ENCODE assay signal across 1 cellular context in genomic region chr6:81772741-81773140, GRCh38.
TF ChIP-seq lines count a peak whose summit lies in the region.

No MANE protein-coding gene starts in this region.

TF ChIP-seq in WTC11, 78 proteins besides CTCF, POLR2A, EP300 and RAD21 (continued from another document):
- TF ChIP-seq ATF6 (CRISPR knock-in tag; IDR thresholded peaks at IDR 0.05): no peak
- TF ChIP-seq RELA (CRISPR knock-in tag; IDR thresholded peaks at IDR 0.05; ENCODE audit: borderline replicate concordance): no peak
- no peak for TF ChIP-seq FOXK1 (CRISPR knock-in tag; IDR thresholded peaks at IDR 0.05)
- no peak for TF ChIP-seq E2F1 (CRISPR knock-in tag; IDR thresholded peaks at IDR 0.05)
- no peak for TF ChIP-seq ZNF138 (CRISPR knock-in tag; conservative IDR thresholded peaks at IDR 0.05)
- TF ChIP-seq ZBTB21 (CRISPR knock-in tag; IDR thresholded peaks at IDR 0.05; ENCODE audit: borderline replicate concordance): no peak
- no peak for TF ChIP-seq TP53 (CRISPR knock-in tag; IDR thresholded peaks at IDR 0.05)
- TF ChIP-seq NR3C1 (CRISPR knock-in tag; conservative IDR thresholded peaks at IDR 0.05; ENCODE audit: low read depth): no peak
- TF ChIP-seq NFE2L1 (CRISPR knock-in tag; IDR thresholded peaks at IDR 0.05): no peak
- no peak for TF ChIP-seq GABPB1 (CRISPR knock-in tag; IDR thresholded peaks at IDR 0.05)
- TF ChIP-seq ZNF317 (CRISPR knock-in tag; IDR thresholded peaks at IDR 0.05; ENCODE audit: borderline replicate concordance, low read depth): no peak
- TF ChIP-seq FOXJ3 (CRISPR knock-in tag; IDR thresholded peaks at IDR 0.05; ENCODE audit: borderline replicate concordance): no peak
